In the genomic region with DNA sequence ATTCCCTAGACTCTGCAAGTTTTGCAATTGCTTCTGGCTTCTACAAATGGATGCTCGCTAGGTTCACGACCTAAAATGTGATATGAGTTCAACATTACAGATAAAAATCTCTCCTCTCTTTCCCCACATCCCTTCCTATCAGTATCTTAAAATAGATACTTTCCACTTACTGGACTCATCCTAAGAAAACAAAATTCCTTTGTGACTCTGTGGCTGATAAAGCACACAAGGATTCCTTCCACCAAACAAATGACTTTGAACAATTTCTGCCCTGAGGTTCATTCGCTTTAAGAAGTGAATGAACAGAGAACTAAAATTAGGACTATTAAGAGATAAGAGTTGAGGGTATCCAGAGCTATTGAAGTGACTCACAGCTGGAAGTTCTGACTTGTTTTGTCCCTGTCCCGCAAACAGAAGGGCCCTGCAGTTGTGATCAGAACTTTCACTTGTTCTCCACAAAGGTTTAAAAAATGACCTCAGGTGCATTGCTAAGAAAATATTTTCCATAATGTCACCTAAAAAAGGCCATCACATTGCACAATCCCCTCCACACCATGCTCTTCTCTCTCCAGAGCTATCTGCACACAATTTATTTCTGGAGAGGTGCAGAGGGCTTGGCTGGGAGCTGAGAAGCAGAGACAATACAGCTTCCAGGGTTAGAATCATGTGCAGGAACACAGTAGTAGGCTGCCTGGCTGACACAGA, we compare ENCODE assay signal across 10 cellular contexts.
DNase-seq lines count a peak whose midpoint lies in the region; ATAC-seq lines count a peak whose summit lies in the region.
"Had no signal": no experiment of that assay in that cellular context is flagged by ENCODE, and none has a peak within 500 bp of the region (broad histone marks: within the 10 kb centered on the region; RNA-seq: fewer than 3 reads in every experiment).

No MANE protein-coding gene starts in this region.

- H3K4me3 ChIP-seq in HUES48 (ENCODE audit: low read depth, low read length): no peak overlapping the region
- H3K4me3 ChIP-seq: BLaER1, colonic mucosa had no signal

- no peak for ATAC-seq in HG02852 (IDR thresholded peaks at IDR 0.05; ENCODE audit: unreplicated experiment)
- ATAC-seq in activated T-cell treated with anti-CD3 and anti-CD28 coated beads, Interleukin-2, amount 50 U/mL, for 4 hours: no peak

- H3K9me3 ChIP-seq in HUES48 (ENCODE audit: control insufficient read depth, insufficient read depth, low read length): no peaks in the 10 kb centered on the region
- H3K9me3 ChIP-seq: colonic mucosa had no signal

- H3K27ac ChIP-seq in HUES48 (ENCODE audit: low read depth, low read length): peak overlapping the region; percentile 26
- H3K27ac ChIP-seq: BLaER1, colonic mucosa had no signal

- no peaks in the 10 kb centered on the region for H3K9me3 Mint-ChIP-seq in activated T-cell treated with anti-CD3 and anti-CD28 coated beads, Interleukin-2, amount 50 U/mL, for 4 hours

- peaks cover 66% of the 10 kb centered on the region for H3K4me1 ChIP-seq in HUES48 (ENCODE audit: control insufficient read depth, insufficient read depth, low read length)
- H3K4me1 ChIP-seq: colonic mucosa had no signal

- no peaks in the 10 kb centered on the region for H3K27me3 ChIP-seq in HUES48 (ENCODE audit: control insufficient read depth, insufficient read depth, low read length)
- H3K27me3 ChIP-seq: BLaER1, colonic mucosa had no signal

- no peak overlapping the region for H3K4me3 Mint-ChIP-seq in activated T-cell treated with anti-CD3 and anti-CD28 coated beads, Interleukin-2, amount 50 U/mL, for 4 hours

- peak; percentile 92 for DNase-seq in A172 (ENCODE audit: low spot score)
- DNase-seq in amniotic epithelial cell (ENCODE audit: low read depth): peak; percentile 85
- DNase-seq in islet precursor cell: peak; percentile 84
- no peak for DNase-seq in COR-L47 (lab: John Stamatoyannopoulos, UW)
- DNase-seq in NCI-H345 (lab: John Stamatoyannopoulos, UW): no peak
- DNase-seq in activated T-cell treated with anti-CD3 and anti-CD28 coated beads, Interleukin-2, amount 50 U/mL, for 4 hours: no peak
- DNase-seq: colonic mucosa had no signal

- H3K36me3 Mint-ChIP-seq in activated T-cell treated with anti-CD3 and anti-CD28 coated beads, Interleukin-2, amount 50 U/mL, for 4 hours (ENCODE audit: insufficient read depth): peaks cover 20% of the 10 kb centered on the region

- H3K9ac ChIP-seq in HUES48 (ENCODE audit: low read depth, low read length): no peak overlapping the region
- H3K9ac ChIP-seq: BLaER1 had no signal

- H3K4me1 Mint-ChIP-seq in activated T-cell treated with anti-CD3 and anti-CD28 coated beads, Interleukin-2, amount 50 U/mL, for 4 hours (ENCODE audit: low read depth): peaks cover 96% of the 10 kb centered on the region

- H3K27me3 Mint-ChIP-seq in activated T-cell treated with anti-CD3 and anti-CD28 coated beads, Interleukin-2, amount 50 U/mL, for 4 hours (ENCODE audit: low read depth): no peaks in the 10 kb centered on the region

- no peaks in the 10 kb centered on the region for H3K36me3 ChIP-seq in HUES48 (ENCODE audit: control insufficient read depth, insufficient read depth, low read length)
- H3K36me3 ChIP-seq: BLaER1, colonic mucosa had no signal

Comparison
In these comparisons a context has a peak if more than half of its experiments do, and no peak if none do; other contexts are left out.
1. DNase-seq: peak in A172 (single experiment), amniotic epithelial cell (single experiment) and islet precursor cell (single experiment); none in COR-L47 (single experiment), NCI-H345 (single experiment) and activated T-cell treated with anti-CD3 and anti-CD28 coated beads, Interleukin-2, amount 50 U/mL, for 4 hours (single experiment).